ENCODE assay signal across 8 cellular contexts in the genomic region with DNA sequence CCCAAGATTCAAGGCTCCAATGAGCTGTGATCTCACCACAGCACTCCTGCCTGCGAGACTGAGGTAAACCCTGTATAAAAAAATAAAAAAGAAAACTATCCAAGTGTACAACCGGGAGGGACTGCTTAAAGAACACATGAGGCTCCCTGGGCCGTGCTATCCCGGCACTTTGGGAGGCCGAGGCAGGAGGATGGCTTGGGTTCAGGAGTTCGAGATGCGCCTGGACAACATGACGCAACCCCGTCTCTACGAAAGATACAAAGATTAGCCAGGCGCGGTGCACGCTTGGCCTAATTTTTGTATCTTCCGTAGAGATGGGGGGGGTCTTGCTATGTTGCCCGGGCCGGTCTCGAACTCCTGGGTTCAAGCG.
DNase-seq lines count a peak whose midpoint lies in the region; ATAC-seq, FAIRE-seq and TF ChIP-seq lines count a peak whose summit lies in the region.
"Not testable (repeated sequence)": the region's sequence is repeated elsewhere in the genome, so short reads cannot be mapped to it uniquely, and the experiment has no call there.

No MANE protein-coding gene starts in this region.

- DNase-seq in DND-41; Jurkat, Clone E6-1 (ENCODE audit: low read depth, low spot score); T-helper 2 cell treated with Interferon-gamma antibody and Interleukin-4, amounts not matched to agents 5 μg/mL and 100 μg/mL, for 36 hours (ENCODE audit: low spot score); fibroblast of mammary gland (ENCODE audit: low read depth); lung (ENCODE audit: low spot score): not testable (repeated sequence)
- peak in 3 of 4 experiments; percentile 2 to 42 (median 7) for DNase-seq in K562 (ENCODE audit: extremely low read depth in 1 of 4, low spot score in 3 of 4)
- peak; percentile 22 to 24 for DNase-seq in uterus

- TSS peak; percentile 94 for BruUV-seq in K562 (replicated peaks; lab: Mats Ljungman, UMichigan)

- H3K9ac ChIP-seq in DND-41 (ENCODE audit: low read depth, low read length) (peak overlapping the region; percentile 74), K562 (ENCODE audit: insufficient read depth in 1 of 2, low read depth in 2 of 2, low read length in 2 of 2) (peak overlapping the region; percentile 76 to 84)
- not testable (repeated sequence) for H3K9ac ChIP-seq in rectal smooth muscle tissue (ENCODE audit: low read length)

- H3K9me3 ChIP-seq in DND-41 (ENCODE audit: insufficient read depth, low read length, severe bottlenecking); K562 (replicated peaks; ENCODE audit: control insufficient read depth, insufficient read depth, low read depth, low read length); lung (ENCODE audit: control insufficient read depth in 2 of 2, insufficient read depth in 1 of 2, low read length in 1 of 2); uterus: not testable (repeated sequence)

- peak overlapping the region; percentile 99 for H2AFZ ChIP-seq in DND-41 (ENCODE audit: low read depth, low read length)
- H2AFZ ChIP-seq in K562 (ENCODE audit: low read depth, low read length) = peak overlapping the region; percentile 91

- not testable (repeated sequence) for H3K27me3 Mint-ChIP-seq in T-helper 2 cell treated with Interferon-gamma antibody and Interleukin-4, amounts not matched to agents 5 μg/mL and 100 μg/mL, for 36 hours (ENCODE audit: low read depth)

- not testable (repeated sequence) for TF ChIP-seq RAD21 in K562 (CRISPR knock-in tag; conservative IDR thresholded peaks at IDR 0.05 in 1 of 2, IDR thresholded peaks at IDR 0.05 in 1 of 2)

- not testable (repeated sequence) for FAIRE-seq in K562 (lab: Jason Lieb, UNC)

- H4K20me1 ChIP-seq in DND-41 (ENCODE audit: insufficient read depth, low read length); K562 (replicated peaks; ENCODE audit: control insufficient read depth, insufficient read depth, low read length): not testable (repeated sequence)

- 44% methylated on average over 18 of the region's 18 CpGs for WGBS in K562 (ENCODE audit: insufficient coverage, low coverage, missing lambda C conversion rate)
- 91 to 94% methylated on average over 18 of the region's 18 CpGs for WGBS in lung, 2 donors

- H3K4me1 Mint-ChIP-seq in T-helper 2 cell treated with Interferon-gamma antibody and Interleukin-4, amounts not matched to agents 5 μg/mL and 100 μg/mL, for 36 hours (ENCODE audit: low read depth) = not testable (repeated sequence)

- peak overlapping the region; percentile 92 for H3K4me3 Mint-ChIP-seq in T-helper 2 cell treated with Interferon-gamma antibody and Interleukin-4, amounts not matched to agents 5 μg/mL and 100 μg/mL, for 36 hours

- H3K27ac ChIP-seq in DND-41 (ENCODE audit: low read length) (peak overlapping the region; percentile 87), K562 (ENCODE audit: extremely low read depth, low read depth, low read length) (peak overlapping the region; percentile 89), lung (ENCODE audit: low read depth in 1 of 2, low read length in 1 of 2) (peak overlapping the region; percentile 71 to 97), rectal smooth muscle tissue (ENCODE audit: low read depth, low read length) (peak overlapping the region; percentile 88), uterus (peak overlapping the region; percentile 88 to 92)

- in situ Hi-C loops in K562 (cut with MboI) = loop anchor here (5.0 kb wide), 1 partner anchor 689 kb away; no protein-coding TSS in a partner anchor

- POLR2A ChIA-PET in K562 (lab: Yijun Ruan, JAX) = not testable (repeated sequence)

- peak overlapping the region; percentile 83 to 100 for H3K4me3 ChIP-seq in DND-41 (ENCODE audit: low read depth in 1 of 2, low read length in 2 of 2)
- H3K4me3 ChIP-seq in Jurkat, Clone E6-1 (ENCODE audit: low read length) = peak overlapping the region; percentile 75
- H3K4me3 ChIP-seq in K562 = peak overlapping the region; percentile 95
- H3K4me3 ChIP-seq in fibroblast of mammary gland (ENCODE audit: control insufficient read depth, low read depth, low read length) = peak overlapping the region; percentile 81
- H3K4me3 ChIP-seq in lung = not testable (repeated sequence)
- peak overlapping the region; percentile 70 for H3K4me3 ChIP-seq in rectal smooth muscle tissue (ENCODE audit: low read length)
- H3K4me3 ChIP-seq in uterus = peak overlapping the region; percentile 92 to 96

- not testable (repeated sequence) for H3K79me2 ChIP-seq in DND-41 (ENCODE audit: insufficient read depth, low read length); K562 (ENCODE audit: control insufficient read depth, insufficient read depth, low read length)

- not testable (repeated sequence) for H3K4me1 ChIP-seq in DND-41 (ENCODE audit: insufficient read depth, low read length); K562 (replicated peaks in 1 of 2; ENCODE audit: control insufficient read depth in 2 of 2, insufficient read depth in 2 of 2, low read length in 2 of 2); lung (ENCODE audit: control insufficient read depth in 2 of 2, insufficient read depth in 2 of 2, low read length in 2 of 2); rectal smooth muscle tissue (ENCODE audit: control insufficient read depth, insufficient read depth, low read length); uterus

- TF ChIP-seq POLR2A in K562 (conservative IDR thresholded peaks at IDR 0.05); uterus (IDR thresholded peaks at IDR 0.05): not testable (repeated sequence)

- peak overlapping the region; percentile 94 for H3K27ac Mint-ChIP-seq in T-helper 2 cell treated with Interferon-gamma antibody and Interleukin-4, amounts not matched to agents 5 μg/mL and 100 μg/mL, for 36 hours

- TF ChIP-seq EP300 in K562 (IDR thresholded peaks at IDR 0.05; ENCODE audit: low read length) = not testable (repeated sequence)

- not testable (repeated sequence) for H3K9me1 ChIP-seq in K562 (ENCODE audit: control insufficient read depth, insufficient read depth, low read length)

- peak overlapping the region; percentile 73 for H3K4me2 ChIP-seq in DND-41 (ENCODE audit: insufficient read depth, low read length)
- peak overlapping the region; percentile 96 for H3K4me2 ChIP-seq in K562 (ENCODE audit: insufficient read depth, low read length)

- not testable (repeated sequence) for H3K27me3 ChIP-seq in DND-41 (ENCODE audit: insufficient read depth, low read length, poor library complexity); K562 (ENCODE audit: control insufficient read depth in 2 of 2, insufficient read depth in 2 of 2, low read length in 2 of 2); lung (ENCODE audit: control insufficient read depth, insufficient read depth); rectal smooth muscle tissue (ENCODE audit: control insufficient read depth, insufficient read depth, low read length); uterus

- not testable (repeated sequence) for H3K36me3 Mint-ChIP-seq in T-helper 2 cell treated with Interferon-gamma antibody and Interleukin-4, amounts not matched to agents 5 μg/mL and 100 μg/mL, for 36 hours (ENCODE audit: low read depth)

- H3K36me3 ChIP-seq in DND-41 (ENCODE audit: insufficient read depth, low read length); K562 (ENCODE audit: control insufficient read depth, insufficient read depth, low read length); lung (ENCODE audit: control insufficient read depth in 2 of 2, insufficient read depth in 2 of 2, low read length in 2 of 2); rectal smooth muscle tissue (ENCODE audit: control insufficient read depth, insufficient read depth, low read length); uterus: not testable (repeated sequence)

- not testable (repeated sequence) for TF ChIP-seq CTCF in DND-41 (IDR thresholded peaks at IDR 0.05; ENCODE audit: borderline replicate concordance, extremely low read depth, low read length, poor library complexity, severe bottlenecking); K562 (IDR thresholded peaks at IDR 0.05 in 2 of 3, conservative IDR thresholded peaks at IDR 0.05 in 1 of 3; ENCODE audit: insufficient read depth in 2 of 3, low read depth in 1 of 3, low read length in 3 of 3); fibroblast of mammary gland (conservative IDR thresholded peaks at IDR 0.05; ENCODE audit: control insufficient read depth, insufficient read depth, low read depth, low read length); lung (IDR thresholded peaks at IDR 0.05; ENCODE audit: control extremely low read depth, extremely low read depth); uterus (IDR thresholded peaks at IDR 0.05)

- H3K9me3 Mint-ChIP-seq in T-helper 2 cell treated with Interferon-gamma antibody and Interleukin-4, amounts not matched to agents 5 μg/mL and 100 μg/mL, for 36 hours = not testable (repeated sequence)

- CTCF ChIA-PET in K562 (lab: Yijun Ruan, JAX; ENCODE audit: low intra/inter-chr PET ratio) = not testable (repeated sequence)

- not testable (repeated sequence) for ATAC-seq in DND-41 (ENCODE audit: insufficient read depth, low read depth); lung (ENCODE audit: insufficient read depth, low FRiP score)
- ATAC-seq in K562 = peak; percentile 15

- intact Hi-C loops in K562 (cut with micrococcal nuclease); uterus (cut with DNase I; ENCODE audit: low total_unique reads): not testable (repeated sequence)

TF ChIP-seq in K562, 482 proteins besides CTCF, POLR2A, EP300 and RAD21 (continues in another document):
- TF ChIP-seq HDGF (IDR thresholded peaks at IDR 0.05) (0 out of 2 replicates have a peak, but pooled peaks have one; percentile 35), ATF7 (IDR thresholded peaks at IDR 0.05) (peak; percentile 43; the same call in 1 of the 2 replicates)
- TF ChIP-seq, protein P1, sequence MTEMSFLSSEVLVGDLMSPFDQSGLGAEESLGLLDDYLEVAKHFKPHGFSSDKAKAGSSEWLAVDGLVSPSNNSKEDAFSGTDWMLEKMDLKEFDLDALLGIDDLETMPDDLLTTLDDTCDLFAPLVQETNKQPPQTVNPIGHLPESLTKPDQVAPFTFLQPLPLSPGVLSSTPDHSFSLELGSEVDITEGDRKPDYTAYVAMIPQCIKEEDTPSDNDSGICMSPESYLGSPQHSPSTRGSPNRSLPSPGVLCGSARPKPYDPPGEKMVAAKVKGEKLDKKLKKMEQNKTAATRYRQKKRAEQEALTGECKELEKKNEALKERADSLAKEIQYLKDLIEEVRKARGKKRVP (CRISPR knock-in tag; IDR thresholded peaks at IDR 0.05) = peak; percentile 47; the same call in 1 of the 2 replicates
